In the genomic region with DNA sequence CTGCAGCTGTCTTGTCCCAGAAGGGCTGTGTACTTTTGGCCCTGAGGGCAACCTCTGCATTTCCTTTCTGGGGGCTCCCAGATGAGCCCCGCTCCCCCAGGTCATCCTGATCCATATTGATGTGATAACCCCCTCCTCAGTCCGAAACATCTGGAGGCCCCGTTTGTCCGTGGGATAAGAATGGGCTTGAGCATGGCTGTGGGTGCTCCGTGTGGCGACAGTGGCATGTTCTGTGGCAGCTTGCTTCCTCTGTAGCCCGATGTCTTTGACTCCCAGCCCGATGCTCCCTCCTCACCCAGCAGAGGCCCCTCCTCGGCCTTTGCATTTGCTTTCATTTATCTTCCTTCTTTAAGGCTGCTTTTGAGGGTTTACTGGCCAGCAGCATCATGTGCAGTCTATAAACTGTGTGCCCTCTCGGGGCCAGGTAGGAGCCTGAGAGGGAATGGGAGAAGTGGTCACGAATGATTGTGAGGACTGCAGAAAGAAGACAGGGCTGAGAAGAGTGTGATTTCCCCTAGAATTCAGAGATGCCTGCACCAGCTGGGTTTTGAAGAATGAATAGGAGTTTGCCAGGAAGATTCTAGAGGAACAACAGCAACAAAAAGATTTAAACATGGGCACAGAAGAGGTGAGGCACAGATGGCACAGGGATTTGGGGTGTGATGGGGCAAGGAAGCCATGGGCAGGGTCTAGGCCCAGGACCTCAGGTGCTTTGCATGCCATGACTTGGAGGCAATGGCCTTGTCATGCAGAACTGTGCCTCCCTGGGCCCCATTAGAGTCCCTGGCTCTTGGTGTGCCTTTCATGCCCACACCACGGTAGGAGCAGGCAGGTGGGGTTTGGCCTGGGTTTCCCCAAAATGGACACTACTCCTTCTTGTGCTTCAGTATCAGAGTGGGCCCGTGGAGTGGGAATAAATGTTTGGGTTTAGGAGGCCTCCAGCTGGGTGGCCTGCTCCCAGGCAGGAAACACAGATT, we compare ENCODE assay signal across 16 cellular contexts. TPM values are rescaled to one million over a fixed set of nuclear protein-coding genes. Genes with fewer than 3 reads are reported as not detected.
DNase-seq lines count a peak whose midpoint lies in the region; ATAC-seq and TF ChIP-seq lines count a peak whose summit lies in the region.
"Had no signal": no experiment of that assay in that cellular context is flagged by ENCODE, and none has a peak within 500 bp of the region (broad histone marks: within the 10 kb centered on the region; RNA-seq: fewer than 3 reads in every experiment).

No MANE protein-coding gene starts in this region.

- H3K9ac ChIP-seq in ES-I3 (ENCODE audit: low read depth, low read length), result peak overlapping the region; percentile 83; the same call in 1 of the 2 replicates
- H3K9ac ChIP-seq: GM23248 had no signal

- H3K79me2 ChIP-seq in hepatocyte, result no peaks in the 10 kb centered on the region

- no peak overlapping the region for H3K27ac ChIP-seq in CD4-positive, alpha-beta T cell (ENCODE audit: low read depth, low read length)
- no peak overlapping the region for H3K27ac ChIP-seq in hepatocyte
- H3K27ac ChIP-seq: esophagus muscularis mucosa, GM23248, tibial artery had no signal

- POLR2A ChIA-PET in CD4-positive, alpha-beta T cell (lab: Charles Lee), result interaction anchor here (1.2 to 2.9 kb wide), 6 partner anchors 19 to 59 kb away, joined by 3 to 12 read pairs (median 6); a partner anchor contains a TSS

- no peak overlapping the region for H3K4me2 ChIP-seq in hepatocyte

- H3K36me3 ChIP-seq in ES-I3 (ENCODE audit: insufficient read depth, low read length) (no peaks in the 10 kb centered on the region), hepatocyte (replicated peaks; ENCODE audit: insufficient read depth, low read depth) (no peaks in the 10 kb centered on the region)
- H3K36me3 ChIP-seq: esophagus muscularis mucosa, tibial artery had no signal

- no peaks in the 10 kb centered on the region for H3K9me3 ChIP-seq in CD4-positive, alpha-beta T cell (ENCODE audit: control insufficient read depth, low read length)
- H3K9me3 ChIP-seq in ES-I3 (ENCODE audit: control insufficient read depth, insufficient read depth, low read length) (no peaks in the 10 kb centered on the region), hepatocyte (ENCODE audit: low read depth) (no peaks in the 10 kb centered on the region)
- H3K9me3 ChIP-seq: esophagus muscularis mucosa, tibial artery had no signal

- H3K4me1 Mint-ChIP-seq in CD4-positive, alpha-beta T cell (ENCODE audit: low read depth), result peaks cover 74% of the 10 kb centered on the region
- peaks cover 29% of the 10 kb centered on the region for H3K4me1 Mint-ChIP-seq in activated T-helper 17 cell treated with anti-CD3 and anti-CD28 coated beads, Interleukin-2, amount 50 U/mL, for 72 hours
- H3K4me1 Mint-ChIP-seq in natural killer cell, result peaks cover 54 to 65% of the 10 kb centered on the region in 2 donors

- no peak overlapping the region for H3K4me3 ChIP-seq in hepatocyte
- H3K4me3 ChIP-seq: esophagus muscularis mucosa, GM23248, tibial artery had no signal

- 81% methylated on average over 13 of the region's 13 CpGs for WGBS in hepatocyte (ENCODE audit: low lambda C conversion rate, missing lambda C conversion rate)

- no peak for TF ChIP-seq CTCF in CD4-positive, alpha-beta T cell (IDR thresholded peaks at IDR 0.05)
- no peak for TF ChIP-seq CTCF in natural killer cell (IDR thresholded peaks at IDR 0.05)
- no peak for TF ChIP-seq CTCF in hepatocyte (IDR thresholded peaks at IDR 0.05; ENCODE audit: poor library complexity)

- H3K4me3 Mint-ChIP-seq in CD4-positive, alpha-beta T cell, result peak overlapping the region; percentile 83
- peak overlapping the region; percentile 66 for H3K4me3 Mint-ChIP-seq in activated T-helper 17 cell treated with anti-CD3 and anti-CD28 coated beads, Interleukin-2, amount 50 U/mL, for 72 hours
- peak overlapping the region; percentile 81 for H3K4me3 Mint-ChIP-seq in natural killer cell

- H3K9me2 ChIP-seq in hepatocyte (replicated peaks; ENCODE audit: insufficient read depth), result no peaks in the 10 kb centered on the region

- ATAC-seq in CD4-positive, alpha-beta T cell (ENCODE audit: poor library complexity), result peak; percentile 36
- peak; percentile 23 for ATAC-seq in activated T-helper 17 cell treated with anti-CD3 and anti-CD28 coated beads, Interleukin-2, amount 50 U/mL, for 72 hours (replicated peaks)
- ATAC-seq in natural killer cell, result peak in 2 of 3 donors; percentile 38 to 46
- ATAC-seq: sciatic nerve had no signal

- H3K27me3 Mint-ChIP-seq in CD4-positive, alpha-beta T cell, result no peaks in the 10 kb centered on the region
- no peaks in the 10 kb centered on the region for H3K27me3 Mint-ChIP-seq in activated T-helper 17 cell treated with anti-CD3 and anti-CD28 coated beads, Interleukin-2, amount 50 U/mL, for 72 hours
- H3K27me3 Mint-ChIP-seq in natural killer cell (ENCODE audit: low read depth in 2 of 2), result no peaks in the 10 kb centered on the region

- CTCF ChIA-PET in CD4-positive, alpha-beta T cell (lab: Charles Lee), result no interaction called here

- intact Hi-C loops in CD4-positive, alpha-beta T cell (cut with DNase I, micrococcal nuclease), result loop anchor here in 1 of 2 experiments (1.0 to 2.0 kb wide), 2 partner anchors 17 to 33 kb away; no protein-coding TSS in a partner anchor
- intact Hi-C loops in natural killer cell (cut with micrococcal nuclease), result no loop called here

- peak in 1 of 10 experiments; percentile 15 for DNase-seq in CD4-positive, alpha-beta T cell
- no peak for DNase-seq in natural killer cell
- no peak for DNase-seq in ureter (ENCODE audit: low spot score)
- no peak for DNase-seq in hepatocyte (ENCODE audit: low spot score)
- DNase-seq in stimulated activated CD4-positive, alpha-beta T cell treated with anti-CD3 and anti-CD28 coated beads, Interleukin-12 subunit alpha, Interleukin-12 subunit beta, amount 100 ng/mL, for 4 hours, result no peak
- DNase-seq: dermis blood vessel endothelial cell, EL, glutamatergic neuron, GM23248, NCI-H1930 had no signal

- no peaks in the 10 kb centered on the region for H4K20me1 ChIP-seq in hepatocyte (ENCODE audit: insufficient read depth, poor library complexity, severe bottlenecking)

- H3K27ac Mint-ChIP-seq in CD4-positive, alpha-beta T cell, result peak overlapping the region; percentile 84
- no peak overlapping the region for H3K27ac Mint-ChIP-seq in activated T-helper 17 cell treated with anti-CD3 and anti-CD28 coated beads, Interleukin-2, amount 50 U/mL, for 72 hours
- peak overlapping the region; percentile 71 to 78 for H3K27ac Mint-ChIP-seq in natural killer cell

- H3K36me3 Mint-ChIP-seq in CD4-positive, alpha-beta T cell (ENCODE audit: low read depth), result peaks cover 40% of the 10 kb centered on the region
- H3K36me3 Mint-ChIP-seq in activated T-helper 17 cell treated with anti-CD3 and anti-CD28 coated beads, Interleukin-2, amount 50 U/mL, for 72 hours (ENCODE audit: low read depth), result no peaks in the 10 kb centered on the region
- H3K36me3 Mint-ChIP-seq in natural killer cell, result peaks cover 10% of the 10 kb centered on the region

- H3K9me3 Mint-ChIP-seq in CD4-positive, alpha-beta T cell, result no peaks in the 10 kb centered on the region
- H3K9me3 Mint-ChIP-seq in activated T-helper 17 cell treated with anti-CD3 and anti-CD28 coated beads, Interleukin-2, amount 50 U/mL, for 72 hours, result no peaks in the 10 kb centered on the region
- no peaks in the 10 kb centered on the region for H3K9me3 Mint-ChIP-seq in natural killer cell

- H3K27me3 ChIP-seq in CD4-positive, alpha-beta T cell (ENCODE audit: control insufficient read depth, insufficient read depth, low read length), result no peaks in the 10 kb centered on the region
- H3K27me3 ChIP-seq in hepatocyte, result no peaks in the 10 kb centered on the region
- H3K27me3 ChIP-seq: esophagus muscularis mucosa had no signal

- no peak overlapping the region for H2AFZ ChIP-seq in hepatocyte
- H2AFZ ChIP-seq: GM23248 had no signal

- H3K4me1 ChIP-seq in ES-I3 (ENCODE audit: insufficient read depth, low read length), result no peaks in the 10 kb centered on the region; the same call in 1 of the 2 replicates
- H3K4me1 ChIP-seq in hepatocyte (ENCODE audit: insufficient read depth), result no peaks in the 10 kb centered on the region
- H3K4me1 ChIP-seq: esophagus muscularis mucosa, tibial artery had no signal

RNA-seq across cellular contexts. Expression of a gene that starts 34.2 kb away (rescaled TPM):
- total RNA-seq in CD4-positive, alpha-beta T cell, result 100 to 1,000 TPM; 123 to 126 TPM
- total RNA-seq in activated T-helper 17 cell treated with anti-CD3 and anti-CD28 coated beads, Interleukin-2, amount 50 U/mL, for 72 hours, result 1 to 10 TPM; 2.3 to 3.8 TPM
- 100 to 1,000 TPM in 1 of 3 donors, 10 to 100 TPM in 2; 96.4 to 119 (median 97.9) TPM for total RNA-seq in natural killer cell
- total RNA-seq in ureter, result 9.5 TPM
- 8.9 and 10.1 TPM in 2 replicates for total RNA-seq in hepatocyte
- 6.1 and 8.4 TPM in 2 replicates for polyA plus RNA-seq in hepatocyte
- total RNA-seq: OCI-LY7 had no signal
